ENCODE assay signal across 12 cellular contexts in genomic region chr11:34149786-34150185, GRCh38. TPM values are rescaled to one million over a fixed set of nuclear protein-coding genes. Genes with fewer than 3 reads are reported as not detected.
DNase-seq lines count a peak whose midpoint lies in the region; ATAC-seq, FAIRE-seq and TF ChIP-seq lines count a peak whose summit lies in the region.
"Had no signal": no experiment of that assay in that cellular context is flagged by ENCODE, and none has a peak within 500 bp of the region (broad histone marks: within the 10 kb centered on the region; RNA-seq: fewer than 3 reads in every experiment).

No MANE protein-coding gene starts in this region.

- ATAC-seq in K562 (peak; percentile 75), left lung (peak; percentile 31), GM18505 (IDR thresholded peaks at IDR 0.05; ENCODE audit: unreplicated experiment) (no peak), HG02678 (IDR thresholded peaks at IDR 0.05; ENCODE audit: unreplicated experiment) (no peak)
- ATAC-seq: effector memory CD8-positive, alpha-beta T cell; stimulated activated naive B cell treated with anti-CD40 and anti-IgM and Interleukin-4, amounts not matched to agents 10 μg/mL and 1 μg/mL and 100 μg/mL, for 72 hours had no signal

- H3K79me2 ChIP-seq in K562 (ENCODE audit: control insufficient read depth, insufficient read depth, low read length) = no peaks in the 10 kb centered on the region
- H3K79me2 ChIP-seq: parathyroid adenoma had no signal

- intact Hi-C loops in K562 (cut with micrococcal nuclease) (no loop called here), left lung (cut with DNase I) (no loop called here)

- FAIRE-seq in H54 (lab: Jason Lieb, UNC) (no peak), K562 (lab: Jason Lieb, UNC) (no peak)

- H3K9me1 ChIP-seq in K562 (ENCODE audit: control insufficient read depth, insufficient read depth, low read length) = no peaks in the 10 kb centered on the region

- H3K9me3 ChIP-seq in K562 (replicated peaks; ENCODE audit: control insufficient read depth, insufficient read depth, low read depth, low read length) (no peaks in the 10 kb centered on the region), left lung (no peaks in the 10 kb centered on the region)

- H3K36me3 ChIP-seq in K562 (ENCODE audit: control insufficient read depth, insufficient read depth, low read length) (peaks cover 96% of the 10 kb centered on the region), left lung (peaks cover 0 to 88% of the 10 kb centered on the region in 2 donors)

- H3K27me3 ChIP-seq in K562 (ENCODE audit: control insufficient read depth in 2 of 2, insufficient read depth in 2 of 2, low read length in 2 of 2) (no peaks in the 10 kb centered on the region), left lung (no peaks in the 10 kb centered on the region)

- peak; percentile 24 to 42; a peak in 1 of 4 replicates for TF ChIP-seq RAD21 in K562 (CRISPR knock-in tag; conservative IDR thresholded peaks at IDR 0.05 in 1 of 2, IDR thresholded peaks at IDR 0.05 in 1 of 2)

- no peak overlapping the region for H3K4me2 ChIP-seq in K562 (ENCODE audit: insufficient read depth, low read length)

- no peak for DNase-seq in AG09319 (ENCODE audit: extremely low read depth, low read depth)
- peak; percentile 36 for DNase-seq in H54 (ENCODE audit: insufficient read length, low spot score)
- peak; percentile 20 to 52 (median 44) for DNase-seq in K562 (ENCODE audit: extremely low read depth in 1 of 4, low spot score in 3 of 4)
- peak in 1 of 2 donors; percentile 49 for DNase-seq in left lung
- DNase-seq in germinal center (ENCODE audit: low spot score) = no peak
- no peak for DNase-seq in SKM-1 (lab: John Stamatoyannopoulos, UW; ENCODE audit: unreplicated experiment)
- DNase-seq: activated CD4-positive, alpha-beta T cell treated with anti-CD3 and anti-CD28 coated beads, Interleukin-2, amount 50 U/mL, for 48 hours; effector memory CD8-positive, alpha-beta T cell; stimulated activated naive B cell treated with anti-CD40 and anti-IgM and Interleukin-4, amounts not matched to agents 10 μg/mL and 1 μg/mL and 100 μg/mL, for 72 hours had no signal

- peaks cover 0 to 9% of the 10 kb centered on the region in 2 experiments; a peak in 1 of 5 replicates for H3K4me1 ChIP-seq in K562 (replicated peaks in 1 of 2; ENCODE audit: control insufficient read depth in 2 of 2, insufficient read depth in 2 of 2, low read length in 2 of 2)
- peaks cover 0 to 17% of the 10 kb centered on the region in 2 donors for H3K4me1 ChIP-seq in left lung
- H3K4me1 ChIP-seq: parathyroid adenoma had no signal

- 87% methylated on average over 10 of the region's 13 CpGs for WGBS in K562 (ENCODE audit: insufficient coverage, low coverage, missing lambda C conversion rate)

- H3K9ac ChIP-seq in K562 (ENCODE audit: insufficient read depth in 1 of 2, low read depth in 2 of 2, low read length in 2 of 2) = no peak overlapping the region; a peak in 1 of 4 replicates
- H3K9ac ChIP-seq: parathyroid adenoma had no signal

- CTCF ChIA-PET in K562 (lab: Yijun Ruan, JAX; ENCODE audit: low intra/inter-chr PET ratio) = interaction anchor here (0.7 to 1.1 kb wide), 2 partner anchors 209 to 210 kb away, joined by 4 to 5 read pairs; no protein-coding TSS in a partner anchor

- TF ChIP-seq POLR2A in H54 (IDR thresholded peaks at IDR 0.05; ENCODE audit: low read depth, low read length) (no peak), K562 (conservative IDR thresholded peaks at IDR 0.05) (no peak), GM18505 (IDR thresholded peaks at IDR 0.05; ENCODE audit: borderline replicate concordance, extremely low read depth, insufficient read depth, insufficient read length) (no peak)

- H3K4me3 ChIP-seq in K562 (no peak overlapping the region), left lung (no peak overlapping the region)

- BruUV-seq in K562 (replicated peaks; lab: Mats Ljungman, UMichigan) = no TSS peak

- POLR2A ChIA-PET in K562 (lab: Yijun Ruan, JAX) = interaction anchor here (1.2 to 1.8 kb wide), 3 partner anchors 8 to 44 kb away, joined by 3 to 8 read pairs (median 6); partner anchors contain the start of gene NAT10

- no peak for TF ChIP-seq EP300 in K562 (IDR thresholded peaks at IDR 0.05; ENCODE audit: low read length)

- in situ Hi-C loops in K562 (cut with MboI) = loop anchor here (25.0 kb wide), 1 partner anchor 312 kb away; no protein-coding TSS in a partner anchor

- H4K20me1 ChIP-seq in K562 (replicated peaks; ENCODE audit: control insufficient read depth, insufficient read depth, low read length) = peaks cover 3% of the 10 kb centered on the region; the same call in 1 of the 2 replicates

- no peak overlapping the region for H2AFZ ChIP-seq in K562 (ENCODE audit: low read depth, low read length)
- H2AFZ ChIP-seq: parathyroid adenoma had no signal

- H3K27ac ChIP-seq in K562 (ENCODE audit: extremely low read depth, low read depth, low read length) = no peak overlapping the region
- no peak overlapping the region for H3K27ac ChIP-seq in left lung
- H3K27ac ChIP-seq: parathyroid adenoma had no signal

- TF ChIP-seq CTCF in AG09319 (IDR thresholded peaks at IDR 0.05; ENCODE audit: low read depth, low read length) = peak; percentile 44
- TF ChIP-seq CTCF in K562 (IDR thresholded peaks at IDR 0.05 in 2 of 3, conservative IDR thresholded peaks at IDR 0.05 in 1 of 3; ENCODE audit: insufficient read depth in 2 of 3, low read depth in 1 of 3, low read length in 3 of 3) = peak; percentile 41 to 45 (median 45); a peak in 5 of 6 replicates
- no peak for TF ChIP-seq CTCF in left lung (IDR thresholded peaks at IDR 0.05)

TF ChIP-seq in K562, 482 proteins besides CTCF, POLR2A, EP300 and RAD21:
- peak; percentile 49; the same call in 1 of the 2 replicates for TF ChIP-seq SMC3 (conservative IDR thresholded peaks at IDR 0.05; ENCODE audit: insufficient read depth, low read depth, low read length)
- TF ChIP-seq NR0B1 (IDR thresholded peaks at IDR 0.05; ENCODE audit: partially characterized antibody) = no peak
- peak; percentile 28; the same call in 1 of the 2 replicates for TF ChIP-seq DEAF1 (CRISPR knock-in tag; IDR thresholded peaks at IDR 0.05)
- TF ChIP-seq HMGN3 (IDR thresholded peaks at IDR 0.05; ENCODE audit: borderline replicate concordance, extremely low read depth, insufficient read length, low read depth, low read length) = peak; percentile 33
- TF ChIP-seq ZNF740 (CRISPR knock-in tag; IDR thresholded peaks at IDR 0.05) = peak; percentile 52; the same call in 1 of the 2 replicates
- no peak for TF ChIP-seq ZNF740 (tag; IDR thresholded peaks at IDR 0.05)
- TF ChIP-seq RFX7 (CRISPR knock-in tag; IDR thresholded peaks at IDR 0.05) = no peak
- TF ChIP-seq EGR1 (conservative IDR thresholded peaks at IDR 0.05) = no peak
- peak; percentile 55 for TF ChIP-seq POLR2G (IDR thresholded peaks at IDR 0.05; ENCODE audit: low read depth, low read length)
- TF ChIP-seq STAG1 (CRISPR knock-in tag; IDR thresholded peaks at IDR 0.05; ENCODE audit: borderline replicate concordance) = peak; percentile 32; the same call in 1 of the 2 replicates
TF ChIP-seq in K562: peak in this region for 6.

RNA-seq across cellular contexts. Expression of gene NAT10, which starts 44.4 kb away (rescaled TPM):
- 165 and 174 TPM in 2 replicates for total RNA-seq in K562 (2011; cell fraction: chromatin; rRNA removed; ENCODE audit: low replicate concordance)
- 86.5 and 93.6 TPM in 2 replicates for total RNA-seq in K562 (2011; cell fraction: nucleolus; rRNA removed)
- 106 and 112 TPM in 2 replicates for total RNA-seq in K562 (2011; cell fraction: nucleoplasm; rRNA removed)
- total RNA-seq in K562 (2014; rRNA removed) (59.5 and 68.0 TPM in 2 replicates), K562 (2014; rRNA removed; fragmentation: Illumina TruSeq; extraction: Trizol) (69.0 and 71.1 TPM in 2 replicates), K562 (2015; rRNA removed; fragmentation: Illumina TruSeq; extraction: Trizol) (91.3 and 92.9 TPM in 2 replicates), K562 (2021) (125 and 127 TPM in 2 replicates), left lung (10 to 100 TPM; 30.0 to 50.4 TPM)
- polyA plus RNA-seq in K562 (2011; rRNA removed) (86.3 and 96.5 TPM in 2 replicates), K562 (2014; fragmentation: Illumina TruSeq; extraction: Trizol) (91.3 and 98.2 TPM in 2 replicates), K562 (2014; fragmentation: Nextera tagmentation; extraction: Ambion mirVana) (100 to 1,000 TPM in 1 of 2 experiments, 10 to 100 TPM in 1; 55.4 to 122 TPM), K562 (2014; rRNA removed) (62.4 and 73.4 TPM in 2 replicates)
- 79.8 and 93.3 TPM in 2 replicates for polyA plus RNA-seq in K562 (2011; cell fraction: cytosol; rRNA removed)
- polyA plus RNA-seq in K562 (2011; cell fraction: nucleus; rRNA removed) = 120 and 143 TPM in 2 replicates
- polyA plus RNA-seq in K562 (2012) = 54.7 and 77.0 TPM in 2 replicates
- polyA minus RNA-seq in K562 (2011; rRNA and poly(A)+ RNA removed) = 131 and 145 TPM in 2 replicates
- polyA minus RNA-seq in K562 (2011; cell fraction: cytosol; rRNA and poly(A)+ RNA removed) = 100 and 108 TPM in 2 replicates
- polyA minus RNA-seq in K562 (2011; cell fraction: nucleus; rRNA and poly(A)+ RNA removed) = 60.0 and 82.5 TPM in 2 replicates

Comparison
In these comparisons a context has a peak if more than half of its experiments do, and no peak if none do; other contexts are left out.
1. DNase-seq: peak in H54 (single experiment) and K562 (4 of 4); none in AG09319 (single experiment), germinal center (single experiment) and SKM-1 (single experiment).
2. CTCF ChIP-seq: peak in AG09319 (single experiment) and K562 (3 of 3); none in left lung (0 of 2).
3. ATAC-seq: peak in K562 (single experiment) and left lung (single experiment); none in GM18505 (single experiment) and HG02678 (single experiment).